In genomic region chr17:78355701-78356100, GRCh38 we compare ENCODE assay signal across 7 cellular contexts. TPM values are rescaled to one million over a fixed set of nuclear protein-coding genes. Genes with fewer than 3 reads are reported as not detected.
DNase-seq lines count a peak whose midpoint lies in the region; ATAC-seq and TF ChIP-seq lines count a peak whose summit lies in the region.

No MANE protein-coding gene starts in this region.

- no peak overlapping the region for H3K27ac ChIP-seq in H9 (ENCODE audit: insufficient read length, low read depth, low read length)
- peak overlapping the region in 16 of 21 experiments; percentile 7 to 99 (median 60) for H3K27ac ChIP-seq in skin epidermis

- H3K79me2 ChIP-seq in H9 (ENCODE audit: insufficient read depth, low read length) = peaks cover 15% of the 10 kb centered on the region; the same call in 1 of the 2 replicates

- no peak overlapping the region for H3K18ac ChIP-seq in H9 (ENCODE audit: insufficient read length, low read depth, low read length)

- no peak overlapping the region for H4K91ac ChIP-seq in H9 (ENCODE audit: insufficient read length, low read depth, low read length)

- no peak overlapping the region for H2AK5ac ChIP-seq in H9 (ENCODE audit: insufficient read length, low read length)

- no peaks in the 10 kb centered on the region for H3K9me3 ChIP-seq in H9 (ENCODE audit: control insufficient read depth, low read depth, low read length)
- H3K9me3 ChIP-seq in MG63 = no peaks in the 10 kb centered on the region

- H3K9me3 Mint-ChIP-seq in H9 = peaks cover 0 to 4% of the 10 kb centered on the region in 2 experiments; a peak in 2 of 5 replicates
- no peaks in the 10 kb centered on the region for H3K9me3 Mint-ChIP-seq in activated CD8-positive, alpha-beta T cell treated with anti-CD3 and anti-CD28 coated beads for 36 hours

- no peak overlapping the region for H2BK5ac ChIP-seq in H9 (ENCODE audit: insufficient read length, low read length)

- H2AFZ ChIP-seq in H9 (ENCODE audit: low read length) = no peak overlapping the region

- no peak for ATAC-seq in activated CD8-positive, alpha-beta T cell treated with anti-CD3 and anti-CD28 coated beads for 36 hours
- ATAC-seq in GM18870 (IDR thresholded peaks at IDR 0.05; ENCODE audit: unreplicated experiment) = no peak

- H3K4me3 ChIP-seq in fibroblast of villous mesenchyme (ENCODE audit: low read depth, low read length) (peak overlapping the region; percentile 94), skin epidermis (peak overlapping the region in 1 of 7 experiments; percentile 95), MG63 (no peak overlapping the region)

- no peak overlapping the region for H3K4me2 ChIP-seq in H9 (ENCODE audit: insufficient read depth, insufficient read length, low read length)

- H3K36me3 Mint-ChIP-seq in H9 (ENCODE audit: insufficient read depth in 1 of 3, low read depth in 3 of 3) = peaks cover 14 to 21% (median 14%) of the 10 kb centered on the region in 3 experiments; a peak in 6 of 7 replicates
- peaks cover 29% of the 10 kb centered on the region for H3K36me3 Mint-ChIP-seq in activated CD8-positive, alpha-beta T cell treated with anti-CD3 and anti-CD28 coated beads for 36 hours (ENCODE audit: low read depth)

- peaks cover 50% of the 10 kb centered on the region for H3K36me3 ChIP-seq in MG63

- no peak overlapping the region for H3K9ac ChIP-seq in H9 (ENCODE audit: extremely low read depth, insufficient read length, low read length)

- no peaks in the 10 kb centered on the region for H4K20me1 ChIP-seq in H9 (ENCODE audit: control insufficient read depth, insufficient read depth, insufficient read length)

- H3K14ac ChIP-seq in H9 (ENCODE audit: insufficient read depth, low read length) = no peak overlapping the region

- H3K79me1 ChIP-seq in H9 (ENCODE audit: insufficient read depth, low read depth, low read length, poor library complexity, severe bottlenecking) = no peaks in the 10 kb centered on the region

- H3T11ph ChIP-seq in H9 (ENCODE audit: low read length) = no peak overlapping the region

- H3K23me2 ChIP-seq in H9 (ENCODE audit: insufficient read length, low read depth, low read length, poor library complexity, severe bottlenecking) = peaks cover 23% of the 10 kb centered on the region

- no peak overlapping the region for H2BK12ac ChIP-seq in H9 (ENCODE audit: insufficient read length, low read depth, low read length)

- intact Hi-C loops in activated CD8-positive, alpha-beta T cell treated with anti-CD3 and anti-CD28 coated beads for 36 hours (cut with micrococcal nuclease) = no loop called here

- no peak overlapping the region for H3K4ac ChIP-seq in H9 (ENCODE audit: low read depth, low read length)

- no peak overlapping the region for H2BK120ac ChIP-seq in H9 (ENCODE audit: low read depth, low read length, poor library complexity, severe bottlenecking)

- no peak overlapping the region for H3K56ac ChIP-seq in H9 (ENCODE audit: insufficient read length, low read depth, low read length)

- no peak overlapping the region for H3K23ac ChIP-seq in H9 (ENCODE audit: insufficient read length, low read depth, low read length)

- H3K27ac Mint-ChIP-seq in H9 = peak overlapping the region in 1 of 3 experiments; percentile 92; a peak in 2 of 7 replicates
- H3K27ac Mint-ChIP-seq in activated CD8-positive, alpha-beta T cell treated with anti-CD3 and anti-CD28 coated beads for 36 hours = peak overlapping the region; percentile 96

- DNase-seq in H9 = peak; percentile 42
- DNase-seq in activated CD8-positive, alpha-beta T cell treated with anti-CD3 and anti-CD28 coated beads for 36 hours = no peak
- DNase-seq in fibroblast of villous mesenchyme (ENCODE audit: low read depth) = peak; percentile 31
- DNase-seq in stimulated activated CD8-positive, alpha-beta memory T cell treated with anti-CD3 and anti-CD28 coated beads, Interleukin-4, amount 100 ng/mL, for 48 hours = no peak
- no peak for DNase-seq in MG63

- no CpG with 5 or more reads among the region's 3 CpGs for WGBS in H9 (ENCODE audit: extremely low coverage, insufficient read length, low lambda C conversion rate)

- H3K4me1 ChIP-seq in H9 (ENCODE audit: insufficient read depth, low read length) = peaks cover 17% of the 10 kb centered on the region; the same call in 1 of the 2 replicates

- no peak overlapping the region for H2BK20ac ChIP-seq in H9 (ENCODE audit: low read depth, low read length, poor library complexity, severe bottlenecking)

- peaks cover 59 to 67% of the 10 kb centered on the region in 2 experiments for H3K4me1 Mint-ChIP-seq in H9
- peaks cover 53% of the 10 kb centered on the region for H3K4me1 Mint-ChIP-seq in activated CD8-positive, alpha-beta T cell treated with anti-CD3 and anti-CD28 coated beads for 36 hours (ENCODE audit: low read depth)

- POLR2A ChIA-PET in activated CD8-positive, alpha-beta T cell treated with anti-CD3 and anti-CD28 coated beads for 36 hours (lab: Charles Lee) = interaction anchor here (1.5 to 1.8 kb wide), 2 partner anchors 10 to 12 kb away, joined by 5 to 8 read pairs; no protein-coding TSS in a partner anchor

- no peak overlapping the region for H4K8ac ChIP-seq in H9 (replicated peaks; ENCODE audit: insufficient read length, low read depth, low read length)

- CTCF ChIA-PET in activated CD8-positive, alpha-beta T cell treated with anti-CD3 and anti-CD28 coated beads for 36 hours (lab: Charles Lee) = interaction anchor here (0.7 to 1.2 kb wide), 3 partner anchors 12 to 39 kb away, joined by 3 to 5 read pairs (median 3); no protein-coding TSS in a partner anchor

- peaks cover 58% of the 10 kb centered on the region for H3K27me3 Mint-ChIP-seq in H9 (ENCODE audit: low read depth)
- H3K27me3 Mint-ChIP-seq in activated CD8-positive, alpha-beta T cell treated with anti-CD3 and anti-CD28 coated beads for 36 hours = no peaks in the 10 kb centered on the region

- peak overlapping the region in 1 of 2 experiments; percentile 71; a peak in 4 of 5 replicates for H3K4me3 Mint-ChIP-seq in H9
- H3K4me3 Mint-ChIP-seq in activated CD8-positive, alpha-beta T cell treated with anti-CD3 and anti-CD28 coated beads for 36 hours = peak overlapping the region; percentile 87

- TF ChIP-seq CTCF in H9 (conservative IDR thresholded peaks at IDR 0.05) (no peak), fibroblast of villous mesenchyme (IDR thresholded peaks at IDR 0.05; ENCODE audit: insufficient read depth, low read depth, low read length) (no peak)
- TF ChIP-seq CTCF in activated CD8-positive, alpha-beta T cell treated with anti-CD3 and anti-CD28 coated beads for 36 hours (IDR thresholded peaks at IDR 0.05) = no peak

- H2BK15ac ChIP-seq in H9 (ENCODE audit: low read depth, low read length) = no peak overlapping the region

- H3K27me3 ChIP-seq in H9 (ENCODE audit: insufficient read depth, low read length) (no peaks in the 10 kb centered on the region), MG63 (no peaks in the 10 kb centered on the region)

- no peak overlapping the region for H4K5ac ChIP-seq in H9 (ENCODE audit: insufficient read length, low read depth, low read length)

RNA-seq across cellular contexts. Expression of gene SOCS3, which starts 4.2 kb away (rescaled TPM):
- total RNA-seq in H9 (2021) (9.5 and 9.6 TPM in 2 replicates), fibroblast of villous mesenchyme (59.6 and 70.0 TPM in 2 replicates)
- total RNA-seq in activated CD8-positive, alpha-beta T cell treated with anti-CD3 and anti-CD28 coated beads for 36 hours = 10 to 100 TPM; 48.6 to 49.1 TPM
- total RNA-seq in MG63 (2014; rRNA removed; shearing (Covaris generic); ENCODE audit: low replicate concordance) = 23.4 and 32.9 TPM in 2 replicates

RNA-seq across cellular contexts. Expression of gene PGS1, which starts 22.7 kb away (rescaled TPM):
- total RNA-seq in H9 (2021) = 41.8 and 45.7 TPM in 2 replicates
- total RNA-seq in activated CD8-positive, alpha-beta T cell treated with anti-CD3 and anti-CD28 coated beads for 36 hours = 10 to 100 TPM; 42.1 to 43.3 TPM
- total RNA-seq in fibroblast of villous mesenchyme = 30.9 and 35.4 TPM in 2 replicates
- total RNA-seq in MG63 (2014; rRNA removed; shearing (Covaris generic); ENCODE audit: low replicate concordance) = 47.3 and 48.7 TPM in 2 replicates

Comparison
In these comparisons a context has a peak if more than half of its experiments do, and no peak if none do; other contexts are left out.
1. DNase-seq: peak in H9 (single experiment) and fibroblast of villous mesenchyme (single experiment); none in activated CD8-positive, alpha-beta T cell treated with anti-CD3 and anti-CD28 coated beads for 36 hours (single experiment), stimulated activated CD8-positive, alpha-beta memory T cell treated with anti-CD3 and anti-CD28 coated beads, Interleukin-4, amount 100 ng/mL, for 48 hours (single experiment) and MG63 (single experiment).